Comparison of ENCODE assay signal across 10 cellular contexts in genomic region chr11:72129381-72129780, GRCh38. TPM values are rescaled to one million over a fixed set of nuclear protein-coding genes. Genes with fewer than 3 reads are reported as not detected.
"Had no signal": no experiment of that assay in that cellular context is flagged by ENCODE, and none has a peak within 500 bp of the region (broad histone marks: within the 10 kb centered on the region; RNA-seq: fewer than 3 reads in every experiment).

No MANE protein-coding gene starts in this region.

- H3K4me3 ChIP-seq: GM23248, HAP-1 had no signal

- H3K4me1 ChIP-seq: HAP-1 had no signal

- H3K4me3 Mint-ChIP-seq: HFFc6 had no signal

- H3K36me3 ChIP-seq: HAP-1 had no signal

- H3K27ac Mint-ChIP-seq: HFFc6, IgD-negative memory B cell had no signal

- H3K4me1 Mint-ChIP-seq: IgD-negative memory B cell had no signal

- DNase-seq: GM23248, GOT3, H7, HFFc6 had no signal

- H3K27ac ChIP-seq: GM23248 had no signal

- ATAC-seq: HCT116, HepG2 had no signal

RNA-seq across cellular contexts. Expression of gene FOLR3, which starts 6.1 kb away (rescaled TPM):
- total RNA-seq: H4, H7, HepG2, HT-29 had no signal

RNA-seq across cellular contexts. Expression of gene TOMT, which starts 23.7 kb away (rescaled TPM):
- total RNA-seq: GM23248, H4, HepG2, HFFc6 had no signal
